In the genomic region with DNA sequence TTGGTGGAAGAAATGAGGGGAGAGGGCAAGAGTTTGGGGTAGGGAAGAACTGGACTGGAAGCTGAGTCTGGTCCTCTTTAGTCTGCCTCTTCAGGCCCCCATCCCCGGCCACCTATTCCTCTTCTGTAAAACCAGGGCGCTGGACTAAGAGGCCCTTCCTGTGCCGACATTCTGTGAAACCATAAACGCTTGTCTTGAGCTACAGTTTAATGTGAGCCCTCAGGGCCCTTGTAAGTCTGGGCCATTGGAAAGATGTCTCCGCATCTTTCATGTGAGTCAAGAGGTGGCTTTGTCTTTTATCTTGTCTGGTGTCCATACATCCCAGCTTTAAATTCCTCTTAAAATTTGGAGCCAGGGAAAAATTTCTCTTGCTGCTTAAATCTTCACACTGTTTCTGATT, we compare ENCODE assay signal across 20 cellular contexts.
"Had no signal": no experiment of that assay in that cellular context is flagged by ENCODE, and none has a peak within 500 bp of the region (broad histone marks: within the 10 kb centered on the region; RNA-seq: fewer than 3 reads in every experiment).

No MANE protein-coding gene starts in this region.

- H3K4me1 Mint-ChIP-seq: IgD-negative memory B cell had no signal

- H3K36me3 ChIP-seq: SJSA1 had no signal

- H3K27me3 ChIP-seq: SJSA1 had no signal

- H3K4me2 ChIP-seq: KMS-11 had no signal

- ATAC-seq: K562 had no signal

- H3K27ac ChIP-seq: HL-60, KMS-11, RWPE1, SJSA1, SK-N-MC had no signal

- H3K4me3 Mint-ChIP-seq: IgD-negative memory B cell had no signal

- H3K9ac ChIP-seq: KMS-11 had no signal

- H3K27ac Mint-ChIP-seq: IgD-negative memory B cell had no signal

- DNase-seq: Kasumi-1, MM.1S, NCI-H1092 treated with DMSO at 0.1 percent for 48 hours, NCI-H1436 treated with DMSO at 0.1 percent for 48 hours, NCI-H1694, NCI-H1930, NCI-H2081, NCI-H2107, NCI-H2227 treated with DMSO at 0.1 percent for 48 hours, NCI-H524 treated with DMSO at 0.1 percent for 48 hours, NCI-H69, NCI-H774, SIG-M5 had no signal

- H3K4me3 ChIP-seq: K562, SJSA1, SK-N-MC had no signal
